In genomic region chr3:29338377-29338776, GRCh38 we compare ENCODE assay signal across 16 cellular contexts. TPM values are rescaled to one million over a fixed set of nuclear protein-coding genes. Genes with fewer than 3 reads are reported as not detected.
A peak's percentile ranks its signal among the peaks of the same experiment; 100 is the strongest.
DNase-seq lines count a peak whose midpoint lies in the region; ATAC-seq, FAIRE-seq and TF ChIP-seq lines count a peak whose summit lies in the region.
"Had no signal": no experiment of that assay in that cellular context is flagged by ENCODE, and none has a peak within 500 bp of the region (broad histone marks: within the 10 kb centered on the region; RNA-seq: fewer than 3 reads in every experiment).

No MANE protein-coding gene starts in this region.

- TF ChIP-seq POLR2A in GM12892 (IDR thresholded peaks at IDR 0.05; ENCODE audit: low read depth, low read length) (no peak), IMR-90 (IDR thresholded peaks at IDR 0.05; ENCODE audit: low read depth, low read length) (no peak), GM12878 (IDR thresholded peaks at IDR 0.05; ENCODE audit: low read depth, low read length) (no peak), stomach (IDR thresholded peaks at IDR 0.05) (no peak)

- BruUV-seq in IMR-90 (replicated peaks; lab: Mats Ljungman, UMichigan) (no TSS peak), GM12878 (replicated peaks; lab: Mats Ljungman, UMichigan) (no TSS peak)

- H3K4me1 ChIP-seq in IMR-90 (ENCODE audit: control insufficient read depth, insufficient read depth, low read length): peaks cover 4% of the 10 kb centered on the region
- no peaks in the 10 kb centered on the region for H3K4me1 ChIP-seq in GM12878 (ENCODE audit: control insufficient read depth, insufficient read depth, low read length)
- H3K4me1 ChIP-seq in tibial artery: peaks cover 0 to 57% (median 32%) of the 10 kb centered on the region in 4 donors
- peaks cover 7 to 31% (median 17%) of the 10 kb centered on the region in 4 donors for H3K4me1 ChIP-seq in stomach

- H3K56ac ChIP-seq in IMR-90 (ENCODE audit: extremely low read depth, insufficient read depth, low read length): no peak overlapping the region

- no peak overlapping the region for H2AK9ac ChIP-seq in IMR-90 (replicated peaks; ENCODE audit: low read depth, low read length, poor library complexity)

- H3K9me1 ChIP-seq in IMR-90 (ENCODE audit: insufficient read depth, low read length): peaks cover 3% of the 10 kb centered on the region

- no peak overlapping the region for H3K4me2 ChIP-seq in IMR-90 (ENCODE audit: low read depth, low read length)
- no peak overlapping the region for H3K4me2 ChIP-seq in GM12878 (ENCODE audit: control insufficient read depth, insufficient read depth)
- H3K4me2 ChIP-seq: BLaER1 treated with 17β-estradiol and CSF1 and Interleukin-3, amounts not matched to agents 10 nM and 100 nM; KMS-11 had no signal

- POLR2A ChIA-PET in IMR-90 (lab: Charles Lee; ENCODE audit: unreplicated experiment): no interaction called here
- POLR2A ChIA-PET in GM12878 (lab: Charles Lee): interaction anchor here (0.7 to 1.3 kb wide), 2 partner anchors 10 to 14 kb away, joined by 5 to 7 read pairs; no protein-coding TSS in a partner anchor

- H3K79me2 ChIP-seq in GM12878 (ENCODE audit: control insufficient read depth, insufficient read depth, low read length): no peaks in the 10 kb centered on the region

- H4K20me1 ChIP-seq in IMR-90 (ENCODE audit: insufficient read depth, low read length) (peaks cover 5% of the 10 kb centered on the region; the same call in 1 of the 2 replicates), GM12878 (ENCODE audit: control insufficient read depth, insufficient read depth) (no peaks in the 10 kb centered on the region)
- H4K20me1 ChIP-seq: BLaER1 treated with 17β-estradiol and CSF1 and Interleukin-3, amounts not matched to agents 10 nM and 100 nM had no signal

- no peak overlapping the region for H3K27ac ChIP-seq in IMR-90 (ENCODE audit: insufficient read depth, low read length)
- no peak overlapping the region for H3K27ac ChIP-seq in GM12878 (ENCODE audit: control insufficient read depth, insufficient read depth)
- H3K27ac ChIP-seq in tibial artery: peak overlapping the region; percentile 61 to 76
- H3K27ac ChIP-seq in stomach: no peak overlapping the region
- H3K27ac ChIP-seq: BLaER1 treated with 17β-estradiol and CSF1 and Interleukin-3, amounts not matched to agents 10 nM and 100 nM; KMS-11 had no signal

- no peak overlapping the region for H2BK20ac ChIP-seq in IMR-90 (ENCODE audit: low read depth, low read length)

- H2AK5ac ChIP-seq in IMR-90 (ENCODE audit: low read depth, low read length): no peak overlapping the region

- peaks cover 17 to 60% of the 10 kb centered on the region in 2 experiments for H3K79me1 ChIP-seq in IMR-90 (ENCODE audit: low read depth in 1 of 2, low read length in 2 of 2)

- TF ChIP-seq EP300 in GM12878 (IDR thresholded peaks at IDR 0.05; ENCODE audit: borderline replicate concordance in 1 of 2, control insufficient read depth in 1 of 2, low read depth in 2 of 2, low read length in 2 of 2) (no peak), stomach (IDR thresholded peaks at IDR 0.05) (no peak)

- TF ChIP-seq CTCF in IMR-90 (conservative IDR thresholded peaks at IDR 0.05; ENCODE audit: low read depth, low read length): no peak
- no peak for TF ChIP-seq CTCF in GM12878 (IDR thresholded peaks at IDR 0.05 in 2 of 3, conservative IDR thresholded peaks at IDR 0.05 in 1 of 3; ENCODE audit: control insufficient read depth in 2 of 3, extremely low read depth in 1 of 3, insufficient read depth in 1 of 3, low read depth in 3 of 3, low read length in 3 of 3)
- TF ChIP-seq CTCF in tibial artery (IDR thresholded peaks at IDR 0.05): no peak
- TF ChIP-seq CTCF in stomach (IDR thresholded peaks at IDR 0.05): no peak

- H3K4me3 ChIP-seq in IMR-90 (ENCODE audit: insufficient read depth, low read depth, low read length) (no peak overlapping the region), GM12878 (no peak overlapping the region), tibial artery (no peak overlapping the region), stomach (no peak overlapping the region)
- H3K4me3 ChIP-seq: BLaER1 treated with 17β-estradiol and CSF1 and Interleukin-3, amounts not matched to agents 10 nM and 100 nM had no signal

- no peak overlapping the region for H4K91ac ChIP-seq in IMR-90 (ENCODE audit: insufficient read depth, low read depth, low read length)

- no peak overlapping the region for H3K4ac ChIP-seq in IMR-90 (ENCODE audit: low read depth, low read length)

- H2BK15ac ChIP-seq in IMR-90 (ENCODE audit: low read depth, low read length): no peak overlapping the region

- dilution Hi-C loops in IMR-90 (cut with HindIII; ENCODE audit: low sequenced_read_pairs, unreplicated experiment): no loop called here

- intact Hi-C loops in IMR-90 (cut with micrococcal nuclease): no loop called here
- intact Hi-C loops in GM12878 (cut with micrococcal nuclease; ENCODE audit: unreplicated experiment): no loop called here
- intact Hi-C loops in tibial artery (cut with DNase I; ENCODE audit: low total_unique reads): no loop called here
- intact Hi-C loops in stomach (cut with DNase I; ENCODE audit: low total_unique reads): no loop called here

- in situ Hi-C loops in IMR-90 (cut with MboI; ENCODE audit: low sequenced_read_pairs): no loop called here
- in situ Hi-C loops in GM12878 (cut with MboI): no loop called here

- SMC1A ChIA-PET in GM12878 (lab: Charles Lee; ENCODE audit: uncharacterized antibody, unreplicated experiment): interaction anchor here (0.9 to 13.3 kb wide), 11 partner anchors 9 to 130 kb away, joined by 3 to 190 read pairs (median 5); partner anchors contain the start of gene RBMS3

- H2BK5ac ChIP-seq in IMR-90 (ENCODE audit: low read depth, low read length, poor library complexity, severe bottlenecking): peak overlapping the region; percentile 18

- H3K18ac ChIP-seq in IMR-90 (ENCODE audit: low read depth, low read length): no peak overlapping the region

- H3K27me3 ChIP-seq in IMR-90 (ENCODE audit: control insufficient read depth, insufficient read depth, low read length) (no peaks in the 10 kb centered on the region), GM12878 (replicated peaks in 1 of 2; ENCODE audit: control insufficient read depth in 2 of 2, insufficient read depth in 2 of 2, low read length in 1 of 2) (no peaks in the 10 kb centered on the region), tibial artery (no peaks in the 10 kb centered on the region), stomach (no peaks in the 10 kb centered on the region)
- H3K27me3 ChIP-seq: BLaER1 treated with 17β-estradiol and CSF1 and Interleukin-3, amounts not matched to agents 10 nM and 100 nM had no signal

- no peak for DNase-seq in GM12892 (ENCODE audit: insufficient read length)
- DNase-seq in IMR-90: no peak
- DNase-seq in GM12878 (ENCODE audit: low read depth, low spot score): no peak
- no peak for DNase-seq in tibial artery
- DNase-seq in KG1 (lab: John Stamatoyannopoulos, UW): no peak
- DNase-seq in MV-4-11 (lab: John Stamatoyannopoulos, UW): no peak
- no peak for DNase-seq in stomach
- DNase-seq: ACHN; CD4-positive, CD25-positive, alpha-beta regulatory T cell; DND-41; GDM1; H7 had no signal

- no peak overlapping the region for H3K23ac ChIP-seq in IMR-90 (ENCODE audit: low read depth, low read length)

- H3K9me3 ChIP-seq in IMR-90 (ENCODE audit: control insufficient read depth, insufficient read depth, low read length) (no peaks in the 10 kb centered on the region), GM12878 (replicated peaks; ENCODE audit: control insufficient read depth, insufficient read depth, low read length) (no peaks in the 10 kb centered on the region; the same call in 2 of the 3 replicates), tibial artery (no peaks in the 10 kb centered on the region), stomach (no peaks in the 10 kb centered on the region)
- H3K9me3 ChIP-seq: BLaER1 treated with 17β-estradiol and CSF1 and Interleukin-3, amounts not matched to agents 10 nM and 100 nM had no signal

- H4K5ac ChIP-seq in IMR-90 (ENCODE audit: low read depth, low read length): no peak overlapping the region

- H2BK120ac ChIP-seq in IMR-90 (ENCODE audit: low read depth, low read length): no peak overlapping the region

- no peak for TF ChIP-seq RAD21 in IMR-90 (IDR thresholded peaks at IDR 0.05; ENCODE audit: low read length)
- TF ChIP-seq RAD21 in GM12878 (IDR thresholded peaks at IDR 0.05; ENCODE audit: insufficient read depth, low read depth, low read length): no peak

- CTCF ChIA-PET in IMR-90 (lab: Yijun Ruan, JAX): interaction anchor here (0.7 to 1.2 kb wide), 2 partner anchors 67 to 78 kb away, joined by 3 to 4 read pairs; no protein-coding TSS in a partner anchor
- CTCF ChIA-PET in GM12878 (lab: Yijun Ruan, JAX): interaction anchor here (0.9 to 1.0 kb wide), 2 partner anchors 11 kb away, joined by 3 read pairs; no protein-coding TSS in a partner anchor

- FAIRE-seq in GM12892 (lab: Jason Lieb, UNC): peak; percentile 78
- no peak for FAIRE-seq in GM12878 (lab: Jason Lieb, UNC)

- RAD21 ChIA-PET in GM12878 (lab: Charles Lee; ENCODE audit: unreplicated experiment): interaction anchor here (0.9 to 2.7 kb wide), 4 partner anchors 10 to 31 kb away, joined by 3 to 14 read pairs (median 4); no protein-coding TSS in a partner anchor

- H3K9ac ChIP-seq in IMR-90 (ENCODE audit: low read depth, low read length) (no peak overlapping the region), GM12878 (ENCODE audit: control insufficient read depth, insufficient read depth, low read length) (no peak overlapping the region)
- H3K9ac ChIP-seq: BLaER1 treated with 17β-estradiol and CSF1 and Interleukin-3, amounts not matched to agents 10 nM and 100 nM; KMS-11 had no signal

- no peak overlapping the region for H3K14ac ChIP-seq in IMR-90 (replicated peaks; ENCODE audit: low read depth, low read length)

- no peak overlapping the region for H4K8ac ChIP-seq in IMR-90 (ENCODE audit: low read depth in 2 of 2, low read length in 2 of 2)

- H2AFZ ChIP-seq in IMR-90 (replicated peaks; ENCODE audit: low read length, poor library complexity): no peak overlapping the region
- H2AFZ ChIP-seq in GM12878 (ENCODE audit: control insufficient read depth, low read depth, low read length): no peak overlapping the region

- ATAC-seq in IMR-90 (ENCODE audit: low read depth) (no peak), GM12878 (peak; percentile 40)

- H3K36me3 ChIP-seq in IMR-90 (ENCODE audit: control insufficient read depth, insufficient read depth, low read length) (no peaks in the 10 kb centered on the region), GM12878 (ENCODE audit: control insufficient read depth in 2 of 2, insufficient read depth in 2 of 2, low read length in 1 of 2) (no peaks in the 10 kb centered on the region), tibial artery (no peaks in the 10 kb centered on the region), stomach (no peaks in the 10 kb centered on the region)
- H3K36me3 ChIP-seq: BLaER1 treated with 17β-estradiol and CSF1 and Interleukin-3, amounts not matched to agents 10 nM and 100 nM had no signal

RNA-seq across cellular contexts. Expression of gene RBMS3, which starts 57.5 kb away (rescaled TPM):
- 1.7 TPM for polyA plus RNA-seq in GM12892 (2012; ENCODE audit: missing spikeins)
- total RNA-seq in IMR-90 (2012; rRNA removed) (110 and 127 TPM in 2 replicates), GM12878 (2014; rRNA removed) (3.8 and 4.8 TPM in 2 replicates), GM12878 (2014; rRNA removed; fragmentation: Illumina TruSeq; extraction: Trizol) (3.1 and 4.2 TPM in 2 replicates), GM12878 (2021) (3.4 and 4.4 TPM in 2 replicates), stomach (100 to 1,000 TPM in 1 of 5 donors, 10 to 100 TPM in 3, 1 to 10 TPM in 1; 8.4 to 103 (median 32.1) TPM)
- polyA plus RNA-seq in IMR-90 (2012; rRNA removed) (15.2 and 17.1 TPM in 2 replicates), GM12878 (2011; rRNA removed) (4.0 and 4.7 TPM in 2 replicates), GM12878 (2014; fragmentation: Illumina TruSeq; extraction: Trizol) (1.3 and 1.7 TPM in 2 replicates), GM12878 (2014; fragmentation: Nextera tagmentation; extraction: Ambion mirVana) (1 to 10 TPM; 1.3 to 4.3 TPM), GM12878 (2014; rRNA removed) (0.79 and 1.3 TPM in 2 replicates), GM12878 (2016; fragmentation: Nextera tagmentation; extraction: Ambion mirVana) (1 to 10 TPM; 1.3 to 3.0 TPM), stomach (1 to 10 TPM; 2.0 to 3.8 (median 3.7) TPM)
- polyA plus RNA-seq in IMR-90 (2012; cell fraction: cytosol; rRNA removed): 4.3 and 5.0 TPM in 2 replicates
- polyA plus RNA-seq in IMR-90 (2012; cell fraction: nucleus; rRNA removed; ENCODE audit: low replicate concordance): 10.2 and 28.8 TPM in 2 replicates
- total RNA-seq in GM12878 (2013; cell fraction: nucleolus; rRNA removed): 56.8 and 65.8 TPM in 2 replicates
- 0.67 TPM for polyA plus RNA-seq in GM12878 (2011; ENCODE audit: low read depth)
- polyA plus RNA-seq in GM12878 (2011; cell fraction: cytosol; rRNA removed): 3.5 and 4.0 TPM in 2 replicates
- 9.4 and 12.8 TPM in 2 replicates for polyA plus RNA-seq in GM12878 (2011; cell fraction: nucleus; rRNA removed)
- polyA plus RNA-seq in GM12878 (2012): 1.8 and 2.0 TPM in 2 replicates
- 31.4 and 38.2 TPM in 2 replicates for polyA minus RNA-seq in GM12878 (2011; rRNA and poly(A)+ RNA removed)
- polyA minus RNA-seq in GM12878 (2011; cell fraction: cytosol; rRNA and poly(A)+ RNA removed): 6.5 and 7.1 TPM in 2 replicates
- 30.6 and 45.5 TPM in 2 replicates for polyA minus RNA-seq in GM12878 (2011; cell fraction: nucleus; rRNA and poly(A)+ RNA removed)
- total RNA-seq: HT-29 had no signal
- polyA plus RNA-seq: IgD-negative memory B cell had no signal

Comparison
In these comparisons a context has a peak if more than half of its experiments do, and no peak if none do; other contexts are left out.
1. H3K27ac ChIP-seq: peak in tibial artery (2 of 2); none in IMR-90 (single experiment), GM12878 (single experiment) and stomach (0 of 5).